Comparison of ENCODE assay signal across 8 cellular contexts in the genomic region with DNA sequence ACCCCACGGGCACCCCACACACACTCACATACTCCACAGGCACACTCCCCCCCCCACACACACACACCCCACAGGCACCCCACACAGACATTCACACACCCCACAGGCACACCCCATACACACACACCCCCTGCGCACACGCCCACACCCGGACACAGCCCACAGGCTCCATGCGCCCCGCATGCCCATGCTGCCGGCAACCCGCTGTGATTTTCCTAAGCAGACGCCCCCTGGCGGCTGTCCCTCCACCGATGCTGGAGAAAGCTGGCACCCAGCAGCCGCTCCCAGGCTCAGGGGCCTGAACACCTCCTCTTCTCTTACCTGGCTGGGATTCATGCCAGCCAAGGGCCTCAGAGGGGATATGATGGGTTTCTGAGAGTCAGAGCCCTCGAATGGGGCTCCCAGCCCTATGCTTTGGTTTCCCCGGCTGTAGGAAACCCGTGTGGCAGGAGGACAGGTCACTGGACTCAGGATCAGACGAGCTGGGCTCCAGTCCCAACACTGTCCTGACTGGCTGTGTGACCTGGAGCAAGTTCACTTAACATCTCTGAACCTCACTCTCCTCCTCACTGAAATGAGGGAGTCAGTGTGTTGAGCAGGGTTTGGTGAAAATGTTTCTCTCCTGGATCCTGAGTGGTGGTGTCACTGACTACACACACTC. TPM values are rescaled to one million over a fixed set of nuclear protein-coding genes. Genes with fewer than 3 reads are reported as not detected.
DNase-seq lines count a peak whose midpoint lies in the region; ATAC-seq and TF ChIP-seq lines count a peak whose summit lies in the region.

No MANE protein-coding gene starts in this region.

- no peak for DNase-seq in GM12864 (ENCODE audit: low read depth)
- DNase-seq in NB4 (ENCODE audit: low read depth) = peak; percentile 80
- DNase-seq in iPS-NIHi7 (ENCODE audit: extremely low spot score) = peak; percentile 90
- DNase-seq in stimulated activated CD4-positive, alpha-beta T cell treated with anti-CD3 and anti-CD28 coated beads, Interleukin-15, amount 100 ng/mL, for 1 hour (ENCODE audit: low read depth in 1 of 2, low spot score in 1 of 2) = peak; percentile 68 to 75

- H3K4me1 Mint-ChIP-seq in brain = no peaks in the 10 kb centered on the region

- peak; percentile 91 for TF ChIP-seq CTCF in GM12864 (IDR thresholded peaks at IDR 0.05; ENCODE audit: low read depth, low read length, missing control alignments)
- TF ChIP-seq CTCF in NB4 (IDR thresholded peaks at IDR 0.05; ENCODE audit: low read depth, low read length) = peak; percentile 94
- peak; percentile 89 for TF ChIP-seq CTCF in VCaP (conservative IDR thresholded peaks at IDR 0.05)
- TF ChIP-seq CTCF in brain (conservative IDR thresholded peaks at IDR 0.05) = peak; percentile 67 to 82

- peaks cover 14% of the 10 kb centered on the region for H3K27me3 Mint-ChIP-seq in brain

- no peak overlapping the region for H3K27ac ChIP-seq in VCaP

- no peak for ATAC-seq in GM18502 (IDR thresholded peaks at IDR 0.05; ENCODE audit: poor library complexity, unreplicated experiment)
- ATAC-seq in GM18511 (IDR thresholded peaks at IDR 0.05; ENCODE audit: unreplicated experiment) = no peak

- no peaks in the 10 kb centered on the region for H3K36me3 Mint-ChIP-seq in brain

- H3K27ac Mint-ChIP-seq in brain = no peak overlapping the region

- H3K4me3 Mint-ChIP-seq in brain = no peak overlapping the region

- no peak overlapping the region for H3K4me3 ChIP-seq in GM12864 (ENCODE audit: low read depth, low read length)
- H3K4me3 ChIP-seq in NB4 (ENCODE audit: low read depth, low read length) = no peak overlapping the region

- H3K9me3 Mint-ChIP-seq in brain = peaks cover 0 to 2% (median 0%) of the 10 kb centered on the region in 5 experiments

- no peak for TF ChIP-seq POLR2A in NB4 (IDR thresholded peaks at IDR 0.05; ENCODE audit: extremely low read depth, insufficient read length)

RNA-seq across cellular contexts. Expression of a gene that starts 19.6 kb away (rescaled TPM):
- not detected for polyA plus RNA-seq in brain (ENCODE audit: insufficient read depth, low read depth, low replicate concordance)

RNA-seq across cellular contexts. Expression of a gene that starts 50.8 kb away (rescaled TPM):
- 123 TPM for polyA plus RNA-seq in brain (ENCODE audit: insufficient read depth, low read depth, low replicate concordance)
